In genomic region chr14:87628129-87628528, GRCh38 we compare ENCODE assay signal across 13 cellular contexts.
DNase-seq lines count a peak whose midpoint lies in the region; ATAC-seq, FAIRE-seq and TF ChIP-seq lines count a peak whose summit lies in the region.
"Had no signal": no experiment of that assay in that cellular context is flagged by ENCODE, and none has a peak within 500 bp of the region (broad histone marks: within the 10 kb centered on the region; RNA-seq: fewer than 3 reads in every experiment).

No MANE protein-coding gene starts in this region.

- no peaks in the 10 kb centered on the region for H3K9me3 ChIP-seq in pancreas

- ATAC-seq in pancreas (peak in 3 of 4 donors; percentile 61 to 83 (median 72)), HG02798 (IDR thresholded peaks at IDR 0.05; ENCODE audit: poor library complexity, unreplicated experiment) (no peak), left colon (no peak), GM18858 (IDR thresholded peaks at IDR 0.05; ENCODE audit: unreplicated experiment) (no peak)
- ATAC-seq: SK-N-SH treated with all-trans-retinoic acid at 6 μM for 48 hours; stimulated activated memory B cell treated with anti-CD40 and anti-IgM and Interleukin-4, amounts not matched to agents 10 μg/mL and 1 μg/mL and 100 μg/mL, for 72 hours had no signal

- H3K4me1 ChIP-seq in pancreas, result peaks cover 0 to 4% (median 0%) of the 10 kb centered on the region in 3 donors

- intact Hi-C loops in pancreas (cut with DNase I), result no loop called here
- intact Hi-C loops in left colon (cut with DNase I, micrococcal nuclease), result no loop called here

- H3K27ac ChIP-seq in pancreas, result no peak overlapping the region

- H3K36me3 ChIP-seq in pancreas, result no peaks in the 10 kb centered on the region

- no peaks in the 10 kb centered on the region for H3K27me3 ChIP-seq in pancreas

- TF ChIP-seq CTCF in pancreas (IDR thresholded peaks at IDR 0.05), result no peak

- DNase-seq in DMS79 (lab: John Stamatoyannopoulos, UW) (peak; percentile 15), NCI-H774 (lab: John Stamatoyannopoulos, UW) (peak; percentile 16), foreskin melanocyte (peak; percentile 88), pancreas (peak in 2 of 6 donors; percentile 33 to 44), hepatic stellate cell (ENCODE audit: low spot score) (no peak), left colon (no peak)
- DNase-seq: activated CD8-positive, alpha-beta memory T cell treated with anti-CD3 and anti-CD28 coated beads, Interleukin-2, amount 50 U/mL, for 48 hours; NCI-H2029 treated with DMSO at 0.1 percent for 48 hours had no signal

- FAIRE-seq in pancreas (lab: Jason Lieb, UNC), result peak; percentile 41
- FAIRE-seq: G401.6 had no signal

- H3K4me3 ChIP-seq in pancreas, result no peak overlapping the region

Comparison
In these comparisons a context has a peak if more than half of its experiments do, and no peak if none do; other contexts are left out.
1. DNase-seq: peak in DMS79 (single experiment), NCI-H774 (single experiment) and foreskin melanocyte (single experiment); none in hepatic stellate cell (single experiment) and left colon (0 of 2).
2. ATAC-seq: peak in pancreas (3 of 4); none in HG02798 (single experiment), left colon (single experiment) and GM18858 (single experiment).